In genomic region chr11:12170984-12171383, GRCh38 we compare ENCODE assay signal across 10 cellular contexts.
DNase-seq lines count a peak whose midpoint lies in the region; ATAC-seq, FAIRE-seq and TF ChIP-seq lines count a peak whose summit lies in the region.
"Had no signal": no experiment of that assay in that cellular context is flagged by ENCODE, and none has a peak within 500 bp of the region (broad histone marks: within the 10 kb centered on the region; RNA-seq: fewer than 3 reads in every experiment).

No MANE protein-coding gene starts in this region.

- H3K27me3 ChIP-seq in brain microvascular endothelial cell (replicated peaks) (no peaks in the 10 kb centered on the region), keratinocyte (ENCODE audit: control insufficient read depth, extremely low read depth, insufficient read depth, low read length) (no peaks in the 10 kb centered on the region), tibial nerve (no peaks in the 10 kb centered on the region), thyroid gland (no peaks in the 10 kb centered on the region)
- H3K27me3 ChIP-seq: pancreas had no signal

- H3K4me1 ChIP-seq in keratinocyte (ENCODE audit: control insufficient read depth, extremely low read depth, insufficient read depth, low read length) (peaks cover 67% of the 10 kb centered on the region), tibial nerve (peaks cover 0 to 42% (median 8%) of the 10 kb centered on the region in 4 donors), thyroid gland (peaks cover 9 to 18% of the 10 kb centered on the region in 2 donors)
- H3K4me1 ChIP-seq: pancreas had no signal

- H3K9ac ChIP-seq in keratinocyte (ENCODE audit: control insufficient read depth, extremely low read depth, insufficient read depth, low read length), result peak overlapping the region; percentile 6

- peaks cover 31% of the 10 kb centered on the region for H3K36me3 Mint-ChIP-seq in activated CD4-positive, alpha-beta T cell treated with anti-CD3 and anti-CD28 coated beads for 36 hours (ENCODE audit: low read depth)

- no peak for ATAC-seq in activated CD4-positive, alpha-beta T cell treated with anti-CD3 and anti-CD28 coated beads for 36 hours
- ATAC-seq in HG03039 (IDR thresholded peaks at IDR 0.05; ENCODE audit: unreplicated experiment), result no peak

- DNase-seq in activated CD4-positive, alpha-beta T cell treated with anti-CD3 and anti-CD28 coated beads for 36 hours, result no peak
- DNase-seq in activated CD4-positive, alpha-beta T cell treated with anti-CD3 and anti-CD28 coated beads for 48 hours, result no peak
- DNase-seq in brain microvascular endothelial cell (no peak), keratinocyte (ENCODE audit: low read depth, low spot score) (no peak), tibial nerve (ENCODE audit: low spot score in 2 of 2) (peak; percentile 42 to 60), thyroid gland (no peak), activated gamma-delta T cell treated with Interleukin-2 at 50 U/mL for 16 hours (no peak)
- DNase-seq: kidney, pancreas had no signal

- in situ Hi-C loops in brain microvascular endothelial cell (cut with HindIII; ENCODE audit: low pct_ligation_motif_present, low sequenced_read_pairs), result no loop called here

- H3K9me1 ChIP-seq in keratinocyte (ENCODE audit: control insufficient read depth, extremely low read depth, insufficient read depth, low read length), result no peaks in the 10 kb centered on the region

- peaks cover 56% of the 10 kb centered on the region for H3K79me2 ChIP-seq in keratinocyte (ENCODE audit: control insufficient read depth, insufficient read depth, low read length)

- H3K36me3 ChIP-seq in brain microvascular endothelial cell (replicated peaks) (peaks cover 57% of the 10 kb centered on the region), keratinocyte (ENCODE audit: control insufficient read depth in 2 of 2, extremely low read depth in 1 of 2, insufficient read depth in 2 of 2, low read length in 2 of 2) (peaks cover 11 to 51% of the 10 kb centered on the region in 2 experiments), tibial nerve (no peaks in the 10 kb centered on the region), thyroid gland (no peaks in the 10 kb centered on the region)
- H3K36me3 ChIP-seq: pancreas had no signal

- no peak overlapping the region for H3K4me3 Mint-ChIP-seq in activated CD4-positive, alpha-beta T cell treated with anti-CD3 and anti-CD28 coated beads for 36 hours

- no peaks in the 10 kb centered on the region for H3K27me3 Mint-ChIP-seq in activated CD4-positive, alpha-beta T cell treated with anti-CD3 and anti-CD28 coated beads for 36 hours

- no peak overlapping the region for H2AFZ ChIP-seq in keratinocyte (ENCODE audit: control insufficient read depth, low read length)

- peak overlapping the region; percentile 53 for H3K27ac Mint-ChIP-seq in activated CD4-positive, alpha-beta T cell treated with anti-CD3 and anti-CD28 coated beads for 36 hours

- H3K4me3 ChIP-seq in brain microvascular endothelial cell (ENCODE audit: low read depth, low read length), result no peak overlapping the region
- no peak overlapping the region for H3K4me3 ChIP-seq in keratinocyte (ENCODE audit: control insufficient read depth in 2 of 3, extremely low read depth in 1 of 3, insufficient read depth in 2 of 3, low read depth in 1 of 3, low read length in 3 of 3)
- H3K4me3 ChIP-seq in tibial nerve, result no peak overlapping the region
- H3K4me3 ChIP-seq in thyroid gland (replicated peaks in 1 of 3), result no peak overlapping the region
- H3K4me3 ChIP-seq: pancreas had no signal

- H3K9me3 ChIP-seq in keratinocyte (ENCODE audit: control insufficient read depth, low read depth, low read length) (no peaks in the 10 kb centered on the region), tibial nerve (no peaks in the 10 kb centered on the region), thyroid gland (no peaks in the 10 kb centered on the region)
- H3K9me3 ChIP-seq: pancreas had no signal

- TF ChIP-seq CTCF in brain microvascular endothelial cell (IDR thresholded peaks at IDR 0.05; ENCODE audit: low read depth, low read length, missing control alignments) (no peak), keratinocyte (optimal IDR thresholded peaks at IDR 0.05 in 1 of 3, IDR thresholded peaks at IDR 0.05 in 1 of 3, conservative IDR thresholded peaks at IDR 0.05 in 1 of 3; ENCODE audit: extremely low read depth in 1 of 3, insufficient read depth in 2 of 3, low read length in 3 of 3) (no peak), tibial nerve (IDR thresholded peaks at IDR 0.05) (no peak), thyroid gland (IDR thresholded peaks at IDR 0.05) (no peak)

- TF ChIP-seq EP300 in tibial nerve (IDR thresholded peaks at IDR 0.05), result peak in 1 of 2 donors; percentile 59

- 37 to 41% methylated on average over 5 of the region's 5 CpGs for WGBS in tibial nerve, 2 donors
- 81 to 83% methylated on average over 5 of the region's 5 CpGs for WGBS in thyroid gland, 2 donors

- dilution Hi-C loops in keratinocyte (cut with MboI; ENCODE audit: extremely low pct_ligation_motif_present, low sequenced_read_pairs), result no loop called here

- H3K4me2 ChIP-seq in keratinocyte (ENCODE audit: control insufficient read depth, extremely low read depth, insufficient read depth, low read depth, low read length), result no peak overlapping the region

- H3K27ac ChIP-seq in brain microvascular endothelial cell, result peak overlapping the region; percentile 36
- peak overlapping the region; percentile 44 for H3K27ac ChIP-seq in keratinocyte (ENCODE audit: control insufficient read depth, insufficient read depth, low read length)
- H3K27ac ChIP-seq in tibial nerve, result peak overlapping the region in 2 of 4 donors; percentile 73 to 82
- H3K27ac ChIP-seq in thyroid gland, result peak overlapping the region in 1 of 3 donors; percentile 28
- H3K27ac ChIP-seq: pancreas had no signal

- H3K9me3 Mint-ChIP-seq in activated CD4-positive, alpha-beta T cell treated with anti-CD3 and anti-CD28 coated beads for 36 hours (ENCODE audit: low read depth), result peaks cover 3% of the 10 kb centered on the region

- TF ChIP-seq POLR2A in tibial nerve (IDR thresholded peaks at IDR 0.05), result no peak
- TF ChIP-seq POLR2A in thyroid gland (IDR thresholded peaks at IDR 0.05), result no peak

- CTCF ChIA-PET in activated CD4-positive, alpha-beta T cell treated with anti-CD3 and anti-CD28 coated beads for 36 hours (lab: Charles Lee), result interaction anchor here (1.5 kb wide), 1 partner anchor 62 kb away, joined by 4 read pairs; no protein-coding TSS in a partner anchor

- intact Hi-C loops in activated CD4-positive, alpha-beta T cell treated with anti-CD3 and anti-CD28 coated beads for 36 hours (cut with DNase I, micrococcal nuclease), result no loop called here
- intact Hi-C loops in thyroid gland (cut with DNase I), result no loop called here

- no peak for FAIRE-seq in keratinocyte (lab: Jason Lieb, UNC)
- FAIRE-seq: kidney, pancreas had no signal

- peaks cover 52% of the 10 kb centered on the region for H3K4me1 Mint-ChIP-seq in activated CD4-positive, alpha-beta T cell treated with anti-CD3 and anti-CD28 coated beads for 36 hours

- no peaks in the 10 kb centered on the region for H4K20me1 ChIP-seq in keratinocyte (ENCODE audit: control insufficient read depth, extremely low read depth, insufficient read depth, low read length)

- POLR2A ChIA-PET in activated CD4-positive, alpha-beta T cell treated with anti-CD3 and anti-CD28 coated beads for 36 hours (lab: Charles Lee), result no interaction called here

Comparison
In these comparisons a context has a peak if more than half of its experiments do, and no peak if none do; other contexts are left out.
1. DNase-seq: peak in tibial nerve (2 of 2); none in activated CD4-positive, alpha-beta T cell treated with anti-CD3 and anti-CD28 coated beads for 36 hours (single experiment), activated CD4-positive, alpha-beta T cell treated with anti-CD3 and anti-CD28 coated beads for 48 hours (single experiment), brain microvascular endothelial cell (single experiment), keratinocyte (single experiment), thyroid gland (0 of 2) and activated gamma-delta T cell treated with Interleukin-2 at 50 U/mL for 16 hours (single experiment).